8 cellular contexts compared by ENCODE assay signal in genomic region chr22:31944700-31945477, GRCh38. TPM values are rescaled to one million over a fixed set of nuclear protein-coding genes. Genes with fewer than 3 reads are reported as not detected.
DNase-seq lines count a peak whose midpoint lies in the region; ATAC-seq, FAIRE-seq and TF ChIP-seq lines count a peak whose summit lies in the region.

No MANE protein-coding gene starts in this region.

- RAD21 ChIA-PET in HCT116 (lab: Charles Lee; ENCODE audit: low non-redundant PET in 1 of 2, low total read pairs in 2 of 2, uncharacterized antibody in 2 of 2, unreplicated experiment in 2 of 2): no interaction called here

- ATAC-seq in HCT116 (peak; percentile 50), left ventricle myocardium superior (peak; percentile 48)

- TF ChIP-seq POLR2A in GM12891 (IDR thresholded peaks at IDR 0.05; ENCODE audit: low read depth, low read length): peak; percentile 13; the same call in 1 of the 2 replicates
- TF ChIP-seq POLR2A in HCT116 (IDR thresholded peaks at IDR 0.05; ENCODE audit: borderline replicate concordance, extremely low read depth, insufficient read depth, insufficient read length): no peak
- TF ChIP-seq POLR2A in NB4 (IDR thresholded peaks at IDR 0.05; ENCODE audit: extremely low read depth, insufficient read length): no peak

- POLR2A ChIA-PET in HCT116 (lab: Charles Lee): interaction anchor here (1.0 kb wide), 1 partner anchor 282 kb away, joined by 3 read pairs; no protein-coding TSS in a partner anchor

- peak overlapping the region; percentile 98 for H3K27ac ChIP-seq in HCT116 (ENCODE audit: low read depth, low read length)

- peaks cover 22 to 31% of the 10 kb centered on the region in 2 experiments for H3K4me1 ChIP-seq in HCT116 (ENCODE audit: control insufficient read depth in 1 of 2, insufficient read depth in 2 of 2, low read length in 2 of 2)

- intact Hi-C loops in HCT116 (cut with micrococcal nuclease) (loop anchor here (5.0 to 10.0 kb wide), 2 partner anchors 120 to 193 kb away; partner anchors contain the start of genes DEPDC5 and PRR14L), left ventricle myocardium superior (cut with micrococcal nuclease) (no loop called here)

- H3K36me3 Mint-ChIP-seq in activated naive CD4-positive, alpha-beta T cell treated with anti-CD3 and anti-CD28 coated beads, Interleukin-2, amount 10 ng/mL, durations not matched to agents 7 days and 5 days: peaks cover 19% of the 10 kb centered on the region

- H3K36me3 ChIP-seq in HCT116 (ENCODE audit: control insufficient read depth in 1 of 2, insufficient read depth in 2 of 2, low read length in 2 of 2): peaks cover 19 to 31% of the 10 kb centered on the region in 2 experiments; a peak in 3 of 4 replicates

- no peaks in the 10 kb centered on the region for H3K9me3 Mint-ChIP-seq in activated naive CD4-positive, alpha-beta T cell treated with anti-CD3 and anti-CD28 coated beads, Interleukin-2, amount 10 ng/mL, durations not matched to agents 7 days and 5 days

- H3K27me3 ChIP-seq in HCT116 (ENCODE audit: insufficient read depth, low read length): no peaks in the 10 kb centered on the region

- no peak overlapping the region for H3K4me3 Mint-ChIP-seq in activated naive CD4-positive, alpha-beta T cell treated with anti-CD3 and anti-CD28 coated beads, Interleukin-2, amount 10 ng/mL, durations not matched to agents 7 days and 5 days

- no peak for TF ChIP-seq CTCF in HCT116 (IDR thresholded peaks at IDR 0.05 in 2 of 3, conservative IDR thresholded peaks at IDR 0.05 in 1 of 3; ENCODE audit: borderline replicate concordance in 1 of 3, insufficient read depth in 1 of 3, low read depth in 2 of 3, low read length in 2 of 3)
- no peak for TF ChIP-seq CTCF in NB4 (IDR thresholded peaks at IDR 0.05; ENCODE audit: low read depth, low read length)
- TF ChIP-seq CTCF in retinal pigment epithelial cell (conservative IDR thresholded peaks at IDR 0.05; ENCODE audit: low read depth, low read length): no peak

- peaks cover 54% of the 10 kb centered on the region for H3K79me2 ChIP-seq in HCT116 (ENCODE audit: insufficient read depth, low read length)

- peak overlapping the region; percentile 90 for H3K9ac ChIP-seq in HCT116 (ENCODE audit: low read length)

- CTCF ChIA-PET in HCT116 (lab: Charles Lee): no interaction called here
- CTCF ChIA-PET in activated naive CD4-positive, alpha-beta T cell treated with anti-CD3 and anti-CD28 coated beads, Interleukin-2, amount 10 ng/mL, durations not matched to agents 7 days and 5 days (lab: Charles Lee): interaction anchor here (0.7 to 6.7 kb wide), 3 partner anchors 86 to 280 kb away, joined by 3 to 37 read pairs (median 4); no protein-coding TSS in a partner anchor

- no TSS peak for BruUV-seq in HCT116 (replicated peaks; lab: Mats Ljungman, UMichigan)

- H3K27me3 Mint-ChIP-seq in activated naive CD4-positive, alpha-beta T cell treated with anti-CD3 and anti-CD28 coated beads, Interleukin-2, amount 10 ng/mL, durations not matched to agents 7 days and 5 days: no peaks in the 10 kb centered on the region

- H2AFZ ChIP-seq in HCT116 (ENCODE audit: low read depth, low read length, poor library complexity, severe bottlenecking): no peak overlapping the region

- H3K9me2 ChIP-seq in HCT116 (ENCODE audit: insufficient read depth): no peaks in the 10 kb centered on the region

- H4K20me1 ChIP-seq in HCT116 (ENCODE audit: insufficient read depth): peaks cover 11% of the 10 kb centered on the region; the same call in 1 of the 2 replicates

- no peaks in the 10 kb centered on the region for H3K9me3 ChIP-seq in HCT116 (ENCODE audit: control insufficient read depth in 1 of 2, insufficient read depth in 1 of 2, low read depth in 1 of 2, low read length in 2 of 2)

- no peak for FAIRE-seq in GM12891 (lab: Jason Lieb, UNC)

- H3K4me1 Mint-ChIP-seq in activated naive CD4-positive, alpha-beta T cell treated with anti-CD3 and anti-CD28 coated beads, Interleukin-2, amount 10 ng/mL, durations not matched to agents 7 days and 5 days: peaks cover 39% of the 10 kb centered on the region

- peak overlapping the region; percentile 79 for H3K27ac Mint-ChIP-seq in activated naive CD4-positive, alpha-beta T cell treated with anti-CD3 and anti-CD28 coated beads, Interleukin-2, amount 10 ng/mL, durations not matched to agents 7 days and 5 days

- DNase-seq in GM12891 (ENCODE audit: insufficient read length, low spot score) (peak; percentile 37), HCT116 (ENCODE audit: low read depth, low spot score) (no peak), NB4 (ENCODE audit: low read depth) (peak; percentile 67), left ventricle myocardium superior (peak; percentile 80), retinal pigment epithelial cell (ENCODE audit: low read depth) (no peak), A172 (ENCODE audit: low spot score) (no peak), HCEC 1CT (no peak)
- peak; percentile 60 for DNase-seq in activated naive CD4-positive, alpha-beta T cell treated with anti-CD3 and anti-CD28 coated beads, Interleukin-2, amount 10 ng/mL, durations not matched to agents 7 days and 5 days

- peak overlapping the region; percentile 90 for H3K4me2 ChIP-seq in HCT116 (ENCODE audit: low read length)

- TF ChIP-seq RAD21 in HCT116 (IDR thresholded peaks at IDR 0.05; ENCODE audit: low read depth): no peak

- H3K4me3 ChIP-seq in HCT116 (replicated peaks in 1 of 2; ENCODE audit: low read depth in 1 of 2, low read length in 2 of 2) (peak overlapping the region; percentile 78 to 87), NB4 (ENCODE audit: low read depth, low read length) (peak overlapping the region; percentile 94), retinal pigment epithelial cell (ENCODE audit: low read length) (peak overlapping the region; percentile 87)

TF ChIP-seq in GM12891, 5 proteins besides CTCF, POLR2A, EP300 and RAD21:
- TF ChIP-seq POU2F2 (IDR thresholded peaks at IDR 0.05; ENCODE audit: low read depth, low read length): no peak
- no peak for TF ChIP-seq TAF1 (IDR thresholded peaks at IDR 0.05; ENCODE audit: low read depth, low read length)
- no peak for TF ChIP-seq SPI1 (IDR thresholded peaks at IDR 0.05; ENCODE audit: low read depth, low read length)
- TF ChIP-seq POLR2AphosphoS5 (IDR thresholded peaks at IDR 0.05; ENCODE audit: low read depth, low read length): no peak
- no peak for TF ChIP-seq PAX5 (IDR thresholded peaks at IDR 0.05; ENCODE audit: insufficient read depth, low read length, severe bottlenecking)

TF ChIP-seq in HCT116, 20 proteins besides CTCF, POLR2A, EP300 and RAD21:
- TF ChIP-seq EZH2 (IDR thresholded peaks at IDR 0.05): no peak
- peak; percentile 4 for TF ChIP-seq TCF7L2 (IDR thresholded peaks at IDR 0.05; ENCODE audit: borderline replicate concordance, extremely low read depth, insufficient read depth, insufficient read length)
- TF ChIP-seq EZH2phosphoT487 (IDR thresholded peaks at IDR 0.05; ENCODE audit: borderline replicate concordance): no peak
- no peak for TF ChIP-seq POLR2AphosphoS5 (IDR thresholded peaks at IDR 0.05; ENCODE audit: low read depth, low read length)
- no peak for TF ChIP-seq SP1 (IDR thresholded peaks at IDR 0.05; ENCODE audit: low read depth)
- no peak for TF ChIP-seq JUND (IDR thresholded peaks at IDR 0.05)
- TF ChIP-seq, protein P1, sequence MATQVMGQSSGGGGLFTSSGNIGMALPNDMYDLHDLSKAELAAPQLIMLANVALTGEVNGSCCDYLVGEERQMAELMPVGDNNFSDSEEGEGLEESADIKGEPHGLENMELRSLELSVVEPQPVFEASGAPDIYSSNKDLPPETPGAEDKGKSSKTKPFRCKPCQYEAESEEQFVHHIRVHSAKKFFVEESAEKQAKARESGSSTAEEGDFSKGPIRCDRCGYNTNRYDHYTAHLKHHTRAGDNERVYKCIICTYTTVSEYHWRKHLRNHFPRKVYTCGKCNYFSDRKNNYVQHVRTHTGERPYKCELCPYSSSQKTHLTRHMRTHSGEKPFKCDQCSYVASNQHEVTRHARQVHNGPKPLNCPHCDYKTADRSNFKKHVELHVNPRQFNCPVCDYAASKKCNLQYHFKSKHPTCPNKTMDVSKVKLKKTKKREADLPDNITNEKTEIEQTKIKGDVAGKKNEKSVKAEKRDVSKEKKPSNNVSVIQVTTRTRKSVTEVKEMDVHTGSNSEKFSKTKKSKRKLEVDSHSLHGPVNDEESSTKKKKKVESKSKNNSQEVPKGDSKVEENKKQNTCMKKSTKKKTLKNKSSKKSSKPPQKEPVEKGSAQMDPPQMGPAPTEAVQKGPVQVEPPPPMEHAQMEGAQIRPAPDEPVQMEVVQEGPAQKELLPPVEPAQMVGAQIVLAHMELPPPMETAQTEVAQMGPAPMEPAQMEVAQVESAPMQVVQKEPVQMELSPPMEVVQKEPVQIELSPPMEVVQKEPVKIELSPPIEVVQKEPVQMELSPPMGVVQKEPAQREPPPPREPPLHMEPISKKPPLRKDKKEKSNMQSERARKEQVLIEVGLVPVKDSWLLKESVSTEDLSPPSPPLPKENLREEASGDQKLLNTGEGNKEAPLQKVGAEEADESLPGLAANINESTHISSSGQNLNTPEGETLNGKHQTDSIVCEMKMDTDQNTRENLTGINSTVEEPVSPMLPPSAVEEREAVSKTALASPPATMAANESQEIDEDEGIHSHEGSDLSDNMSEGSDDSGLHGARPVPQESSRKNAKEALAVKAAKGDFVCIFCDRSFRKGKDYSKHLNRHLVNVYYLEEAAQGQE (IDR thresholded peaks at IDR 0.05; ENCODE audit: low read depth): no peak
- peak; percentile 76 for TF ChIP-seq ZFX (IDR thresholded peaks at IDR 0.05)
- TF ChIP-seq EGR1 (IDR thresholded peaks at IDR 0.05; ENCODE audit: low read depth): peak; percentile 44; the same call in 1 of the 2 replicates
- TF ChIP-seq SIN3A (IDR thresholded peaks at IDR 0.05; ENCODE audit: low read depth): peak; percentile 56; the same call in 1 of the 2 replicates
- no peak for TF ChIP-seq YY1 (IDR thresholded peaks at IDR 0.05; ENCODE audit: extremely low read depth, insufficient replicate concordance, low read depth, low read length)
- no peak for TF ChIP-seq CBX3 (IDR thresholded peaks at IDR 0.05; ENCODE audit: low read depth)
- TF ChIP-seq SRF (IDR thresholded peaks at IDR 0.05; ENCODE audit: low read depth): no peak
- no peak for TF ChIP-seq FOSL1 (IDR thresholded peaks at IDR 0.05; ENCODE audit: low read depth)

RNA-seq across cellular contexts. Expression of gene YWHAH, which starts 0.6 kb away (rescaled TPM):
- 63.6 TPM for polyA plus RNA-seq in GM12891 (2012; ENCODE audit: low read depth, missing spikeins)
- total RNA-seq in HCT116 (2021; ENCODE audit: unreplicated experiment) (140 TPM), left ventricle myocardium superior (60.4 TPM)
- polyA plus RNA-seq in HCT116 (2012): 92.5 and 105 TPM in 2 replicates
- total RNA-seq in A172 (2014; rRNA removed; shearing (Covaris generic)): 176 and 188 TPM in 2 replicates

Comparison
In these comparisons a context has a peak if more than half of its experiments do, and no peak if none do; other contexts are left out.
1. DNase-seq: peak in GM12891 (single experiment), NB4 (single experiment), activated naive CD4-positive, alpha-beta T cell treated with anti-CD3 and anti-CD28 coated beads, Interleukin-2, amount 10 ng/mL, durations not matched to agents 7 days and 5 days (single experiment) and left ventricle myocardium superior (single experiment); none in HCT116 (single experiment), retinal pigment epithelial cell (single experiment), A172 (single experiment) and HCEC 1CT (single experiment).
2. Peak in every context shown above with its lines, with median percentiles within 50 percentile points of each other: H3K4me3 ChIP-seq.